In the genomic region with DNA sequence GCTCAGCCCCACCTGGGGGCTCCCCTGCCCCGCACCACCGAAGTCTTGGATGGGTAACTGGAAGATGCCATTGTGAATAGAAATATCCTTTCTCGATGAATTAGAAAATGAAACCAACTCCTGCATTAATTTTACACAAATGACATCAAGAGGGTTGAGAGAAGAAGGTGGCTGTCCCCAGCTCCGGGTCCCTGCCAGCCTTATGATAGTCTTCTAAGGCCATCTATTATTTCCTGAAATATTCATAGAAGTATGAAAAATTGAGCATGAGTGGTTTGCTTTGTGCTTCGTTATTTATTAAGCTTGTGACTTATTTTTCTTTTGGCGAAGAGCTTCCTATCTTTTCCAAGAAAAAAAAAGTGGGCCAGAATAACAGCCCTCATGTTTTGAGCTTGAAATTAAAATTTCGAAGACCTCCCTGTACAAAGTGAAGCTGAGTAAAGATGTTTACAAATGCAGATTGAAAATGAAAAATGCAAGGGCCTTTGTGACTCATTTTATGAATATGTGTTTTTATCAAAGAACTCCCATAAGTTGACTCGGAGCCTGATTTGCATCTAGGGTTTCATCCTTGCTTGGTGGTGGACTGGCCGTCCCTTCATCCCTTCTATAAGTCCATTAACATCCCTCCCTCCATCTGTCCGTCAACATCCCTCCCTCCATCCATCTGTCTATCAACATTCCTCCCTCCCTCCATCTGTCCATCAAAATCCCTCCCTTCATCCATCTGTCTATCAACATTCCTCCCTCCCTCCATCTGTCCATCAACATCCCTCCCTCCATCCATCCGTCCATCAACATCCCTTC, we compare ENCODE assay signal across 1 cellular context.
TF ChIP-seq lines count a peak whose summit lies in the region.

No MANE protein-coding gene starts in this region.

TF ChIP-seq in H1, 55 proteins besides CTCF, POLR2A, EP300 and RAD21 (continued from another document):
- TF ChIP-seq SAP30 (IDR thresholded peaks at IDR 0.05; ENCODE audit: insufficient read depth, insufficient replicate concordance, low read length) (no peak), GABPA (IDR thresholded peaks at IDR 0.05; ENCODE audit: borderline replicate concordance, insufficient read depth, low read length) (no peak), CHD7 (IDR thresholded peaks at IDR 0.05; ENCODE audit: insufficient replicate concordance, low read length) (no peak), EZH2 (IDR thresholded peaks at IDR 0.05; ENCODE audit: low read depth, low read length, severe bottlenecking) (no peak), PHF8 (conservative IDR thresholded peaks at IDR 0.05; ENCODE audit: low read depth, low read length) (no peak), HDAC6 (IDR thresholded peaks at IDR 0.05; ENCODE audit: low read depth, low read length) (no peak), TAF1 (IDR thresholded peaks at IDR 0.05; ENCODE audit: low read depth, low read length) (no peak), TCF12 (IDR thresholded peaks at IDR 0.05; ENCODE audit: low read depth, low read length) (no peak)
- TF ChIP-seq, protein P1, sequence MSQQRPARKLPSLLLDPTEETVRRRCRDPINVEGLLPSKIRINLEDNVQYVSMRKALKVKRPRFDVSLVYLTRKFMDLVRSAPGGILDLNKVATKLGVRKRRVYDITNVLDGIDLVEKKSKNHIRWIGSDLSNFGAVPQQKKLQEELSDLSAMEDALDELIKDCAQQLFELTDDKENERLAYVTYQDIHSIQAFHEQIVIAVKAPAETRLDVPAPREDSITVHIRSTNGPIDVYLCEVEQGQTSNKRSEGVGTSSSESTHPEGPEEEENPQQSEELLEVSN (IDR thresholded peaks at IDR 0.05), result no peak
